In the genomic region with DNA sequence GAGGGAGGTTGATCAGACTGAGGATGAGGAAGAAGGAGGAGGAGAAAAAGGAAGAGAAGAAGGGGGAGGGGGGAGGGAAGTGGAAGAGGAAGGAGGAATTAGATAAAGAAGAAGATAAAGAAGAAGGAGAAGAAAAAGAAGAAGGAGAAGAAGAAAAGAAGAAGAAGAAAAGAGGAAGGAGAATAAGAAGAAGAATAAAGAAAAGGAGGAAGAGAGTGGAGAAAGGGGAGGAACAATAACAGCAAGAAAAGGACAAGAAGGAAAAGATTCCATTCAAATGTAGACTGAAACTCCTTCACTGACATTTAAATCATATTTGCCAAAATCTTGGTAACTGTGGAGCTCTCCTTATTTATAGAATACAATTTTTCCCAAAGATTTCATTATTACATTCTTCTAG, we compare ENCODE assay signal across 28 cellular contexts.
"Had no signal": no experiment of that assay in that cellular context is flagged by ENCODE, and none has a peak within 500 bp of the region (broad histone marks: within the 10 kb centered on the region; RNA-seq: fewer than 3 reads in every experiment).

No MANE protein-coding gene starts in this region.

- H3K4me3 Mint-ChIP-seq: natural killer cell; nephron; neural progenitor cell; stimulated activated effector memory CD8-positive, alpha-beta T cell treated with anti-CD3 and anti-CD28 coated beads, Interleukin-12 subunit alpha, Interleukin-12 subunit beta, amount 100 ng/mL, for 72 hours; stimulated activated naive B cell treated with anti-CD40 and anti-IgM and Interleukin-4, amounts not matched to agents 10 μg/mL and 1 μg/mL and 100 μg/mL, for 72 hours; stimulated activated naive CD8-positive, alpha-beta T cell treated with anti-CD3 and anti-CD28 coated beads, Interleukin-15, Interleukin-2, amounts not matched to agents 100 ng/mL and 50 ng/mL, for 24 hours had no signal

- DNase-seq: natural killer cell; occipital lobe; ovary; posterior cingulate gyrus; psoas muscle; right cardiac atrium; spleen; stimulated activated CD4-positive, alpha-beta T cell treated with anti-CD3 and anti-CD28 coated beads, Interleukin-12 subunit alpha, Interleukin-12 subunit beta, amount 100 ng/mL, for 4 hours; stimulated activated CD4-positive, alpha-beta T cell treated with anti-CD3 and anti-CD28 coated beads, Interleukin-1b, Interleukin-23, amount 100 ng/mL, for 48 hours; stimulated activated CD4-positive, alpha-beta T cell treated with anti-CD3 and anti-CD28 coated beads, Interleukin-4, amount 100 ng/mL, for 1 hour; stimulated activated naive B cell treated with anti-CD40 and anti-IgM and Interleukin-4, amounts not matched to agents 10 μg/mL and 1 μg/mL and 100 μg/mL, for 72 hours; stimulated activated naive CD4-positive, alpha-beta T cell treated with Interleukin-2 at 50 U/mL for 16 hours; stomach; thyroid gland; trophoblast cell; upper lobe of left lung had no signal

- H3K9ac ChIP-seq: neural progenitor cell, parathyroid adenoma had no signal

- H2AFZ ChIP-seq: neural progenitor cell, parathyroid adenoma had no signal

- H3K4me1 ChIP-seq: neural progenitor cell, psoas muscle, spleen, thyroid gland, upper lobe of left lung, vagina had no signal

- H3K9me3 Mint-ChIP-seq: nephron; neural progenitor cell; stimulated activated effector memory CD8-positive, alpha-beta T cell treated with anti-CD3 and anti-CD28 coated beads, Interleukin-12 subunit alpha, Interleukin-12 subunit beta, amount 100 ng/mL, for 72 hours; stimulated activated naive CD8-positive, alpha-beta T cell treated with anti-CD3 and anti-CD28 coated beads, Interleukin-15, Interleukin-2, amounts not matched to agents 100 ng/mL and 50 ng/mL, for 24 hours had no signal

- H3K36me3 Mint-ChIP-seq: natural killer cell; neural progenitor cell; stimulated activated effector memory CD8-positive, alpha-beta T cell treated with anti-CD3 and anti-CD28 coated beads, Interleukin-12 subunit alpha, Interleukin-12 subunit beta, amount 100 ng/mL, for 72 hours; stimulated activated naive B cell treated with anti-CD40 and anti-IgM and Interleukin-4, amounts not matched to agents 10 μg/mL and 1 μg/mL and 100 μg/mL, for 72 hours had no signal

- H3K27me3 Mint-ChIP-seq: progenitor cell of endocrine pancreas had no signal

- H3K4me1 Mint-ChIP-seq: natural killer cell; nephron; neural progenitor cell; stimulated activated effector memory CD8-positive, alpha-beta T cell treated with anti-CD3 and anti-CD28 coated beads, Interleukin-12 subunit alpha, Interleukin-12 subunit beta, amount 100 ng/mL, for 72 hours; stimulated activated naive B cell treated with anti-CD40 and anti-IgM and Interleukin-4, amounts not matched to agents 10 μg/mL and 1 μg/mL and 100 μg/mL, for 72 hours had no signal

- H3K4me2 ChIP-seq: neural progenitor cell, smooth muscle cell had no signal

- H3K27ac Mint-ChIP-seq: natural killer cell; nephron; neural progenitor cell; progenitor cell of endocrine pancreas; stimulated activated effector memory CD8-positive, alpha-beta T cell treated with anti-CD3 and anti-CD28 coated beads, Interleukin-12 subunit alpha, Interleukin-12 subunit beta, amount 100 ng/mL, for 72 hours; stimulated activated naive B cell treated with anti-CD40 and anti-IgM and Interleukin-4, amounts not matched to agents 10 μg/mL and 1 μg/mL and 100 μg/mL, for 72 hours; stimulated activated naive CD8-positive, alpha-beta T cell treated with anti-CD3 and anti-CD28 coated beads, Interleukin-15, Interleukin-2, amounts not matched to agents 100 ng/mL and 50 ng/mL, for 24 hours had no signal

- H3K4me3 ChIP-seq: neural progenitor cell, ovary, psoas muscle, skin epidermis, smooth muscle cell, spleen, stomach, thoracic aorta, thyroid gland, tibial nerve, upper lobe of left lung, vagina had no signal

- H3K27me3 ChIP-seq: neural progenitor cell, ovary, spleen, stomach, thyroid gland, upper lobe of left lung, vagina had no signal

- H3K27ac ChIP-seq: neural progenitor cell, ovary, parathyroid adenoma, psoas muscle, skin epidermis, spleen, stomach, thyroid gland, tibial nerve, upper lobe of left lung, vagina had no signal

- ATAC-seq: natural killer cell; psoas muscle; right cardiac atrium; sciatic nerve; stimulated activated effector memory CD8-positive, alpha-beta T cell treated with anti-CD3 and anti-CD28 coated beads, Interleukin-12 subunit alpha, Interleukin-12 subunit beta, amount 100 ng/mL, for 72 hours; stimulated activated naive B cell treated with anti-CD40 and anti-IgM and Interleukin-4, amounts not matched to agents 10 μg/mL and 1 μg/mL and 100 μg/mL, for 72 hours had no signal

- H3K79me2 ChIP-seq: parathyroid adenoma had no signal
